Comparison of ENCODE assay signal across 26 cellular contexts in the genomic region with DNA sequence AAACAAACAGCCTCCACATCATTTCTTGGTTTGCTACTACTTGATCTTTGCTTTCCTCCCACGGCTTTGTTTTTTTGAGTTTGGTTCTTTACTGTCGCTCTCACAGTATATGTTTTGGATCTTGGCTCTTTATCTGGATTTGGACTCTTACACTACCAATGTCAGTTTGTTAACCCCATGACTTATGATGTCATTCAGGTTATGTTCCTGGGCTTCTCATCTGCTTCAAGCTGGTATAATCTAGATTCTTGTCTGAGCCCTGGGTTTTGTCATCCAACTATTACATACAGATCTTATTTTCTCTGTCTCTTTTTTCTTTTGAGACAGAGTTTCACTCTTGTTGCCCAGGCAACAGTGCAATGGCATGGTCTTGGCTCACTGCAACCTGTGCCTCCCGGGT.
"Had no signal": no experiment of that assay in that cellular context is flagged by ENCODE, and none has a peak within 500 bp of the region (broad histone marks: within the 10 kb centered on the region; RNA-seq: fewer than 3 reads in every experiment).

No MANE protein-coding gene starts in this region.

- H3K36me3 ChIP-seq: left lung, ovary, right atrium auricular region, right lobe of liver, tibial nerve, uterus had no signal

- H3K27me3 ChIP-seq: left lung, ovary, right atrium auricular region, right lobe of liver, tibial nerve, uterus had no signal

- H3K9me3 ChIP-seq: left lung, ovary, right atrium auricular region, right lobe of liver, tibial nerve, uterus had no signal

- H3K4me3 Mint-ChIP-seq: immature natural killer cell; mesothelial cell of epicardium; naive B cell; natural killer cell treated with Interleukin-12 subunit alpha and Interleukin-12 subunit beta and Interleukin-15 and Interleukin-18, amount 100 ng/mL, for 72 hours; stimulated activated memory B cell treated with anti-CD40 and anti-IgM and Interleukin-4, amounts not matched to agents 10 μg/mL and 1 μg/mL and 100 μg/mL, for 72 hours; stimulated activated naive CD8-positive, alpha-beta T cell treated with anti-CD3 and anti-CD28 coated beads, Interleukin-15, amount 100 ng/mL, for 72 hours; type B pancreatic cell had no signal

- H3K4me1 Mint-ChIP-seq: immature natural killer cell; mesothelial cell of epicardium; naive B cell; stimulated activated memory B cell treated with anti-CD40 and anti-IgM and Interleukin-4, amounts not matched to agents 10 μg/mL and 1 μg/mL and 100 μg/mL, for 72 hours; stimulated activated naive CD8-positive, alpha-beta T cell treated with anti-CD3 and anti-CD28 coated beads, Interleukin-15, amount 100 ng/mL, for 72 hours had no signal

- ATAC-seq: left colon; left lung; natural killer cell treated with Interleukin-12 subunit alpha and Interleukin-12 subunit beta and Interleukin-15 and Interleukin-18, amount 100 ng/mL, for 72 hours; right lobe of liver; stimulated activated memory B cell treated with anti-CD40 and anti-IgM and Interleukin-4, amounts not matched to agents 10 μg/mL and 1 μg/mL and 100 μg/mL, for 72 hours; stimulated activated naive CD8-positive, alpha-beta T cell treated with anti-CD3 and anti-CD28 coated beads, Interleukin-15, amount 100 ng/mL, for 72 hours had no signal

- H3K27me3 Mint-ChIP-seq: naive B cell; progenitor cell of endocrine pancreas; stimulated activated memory B cell treated with anti-CD40 and anti-IgM and Interleukin-4, amounts not matched to agents 10 μg/mL and 1 μg/mL and 100 μg/mL, for 72 hours; stimulated activated naive CD8-positive, alpha-beta T cell treated with anti-CD3 and anti-CD28 coated beads, Interleukin-15, amount 100 ng/mL, for 72 hours; type B pancreatic cell had no signal

- H3K4me3 ChIP-seq: left lung, lung, ovary, right atrium auricular region, right lobe of liver, smooth muscle cell, tibial nerve, uterus had no signal

- H3K27ac ChIP-seq: left lung, ovary, right atrium auricular region, right lobe of liver, tibial nerve, uterus had no signal

- H3K4me1 ChIP-seq: left lung, right atrium auricular region, right lobe of liver, tibial nerve, uterus had no signal

- H3K9me3 Mint-ChIP-seq: immature natural killer cell; mesothelial cell of epicardium; natural killer cell treated with Interleukin-12 subunit alpha and Interleukin-12 subunit beta and Interleukin-15 and Interleukin-18, amount 100 ng/mL, for 72 hours; stimulated activated memory B cell treated with anti-CD40 and anti-IgM and Interleukin-4, amounts not matched to agents 10 μg/mL and 1 μg/mL and 100 μg/mL, for 72 hours; stimulated activated naive CD8-positive, alpha-beta T cell treated with anti-CD3 and anti-CD28 coated beads, Interleukin-15, amount 100 ng/mL, for 72 hours; type B pancreatic cell had no signal

- DNase-seq: hypothalamus; immature natural killer cell; kidney; left colon; left lung; mesendoderm; naive B cell; ovary; right lobe of liver; stimulated activated CD4-positive, alpha-beta T cell treated with anti-CD3 and anti-CD28 coated beads, Interleukin-1b, Interleukin-23, amount 100 ng/mL, for 48 hours; stimulated activated CD4-positive, alpha-beta T cell treated with anti-CD3 and anti-CD28 coated beads, Interleukin-2, amount 100 ng/mL, for 48 hours; stimulated activated CD4-positive, alpha-beta T cell treated with anti-CD3 and anti-CD28 coated beads, Interleukin-4, amount 100 ng/mL, for 4 hours; stimulated activated CD8-positive, alpha-beta memory T cell treated with anti-CD3 and anti-CD28 coated beads, Interleukin-4, amount 100 ng/mL, for 48 hours; stimulated activated naive CD4-positive, alpha-beta T cell treated with Interleukin-2 at 50 U/mL for 16 hours; stimulated activated naive CD8-positive, alpha-beta T cell treated with anti-CD3 and anti-CD28 coated beads, Interleukin-15, amount 100 ng/mL, for 72 hours; substantia nigra; uterus had no signal

- H3K27ac Mint-ChIP-seq: immature natural killer cell; mesothelial cell of epicardium; naive B cell; natural killer cell treated with Interleukin-12 subunit alpha and Interleukin-12 subunit beta and Interleukin-15 and Interleukin-18, amount 100 ng/mL, for 72 hours; progenitor cell of endocrine pancreas; stimulated activated memory B cell treated with anti-CD40 and anti-IgM and Interleukin-4, amounts not matched to agents 10 μg/mL and 1 μg/mL and 100 μg/mL, for 72 hours; stimulated activated naive CD8-positive, alpha-beta T cell treated with anti-CD3 and anti-CD28 coated beads, Interleukin-15, amount 100 ng/mL, for 72 hours; type B pancreatic cell had no signal

- H3K36me3 Mint-ChIP-seq: immature natural killer cell; mesothelial cell of epicardium; naive B cell; natural killer cell treated with Interleukin-12 subunit alpha and Interleukin-12 subunit beta and Interleukin-15 and Interleukin-18, amount 100 ng/mL, for 72 hours; stimulated activated memory B cell treated with anti-CD40 and anti-IgM and Interleukin-4, amounts not matched to agents 10 μg/mL and 1 μg/mL and 100 μg/mL, for 72 hours; type B pancreatic cell had no signal
